ENCODE assay signal across 1 cellular context in the genomic region with DNA sequence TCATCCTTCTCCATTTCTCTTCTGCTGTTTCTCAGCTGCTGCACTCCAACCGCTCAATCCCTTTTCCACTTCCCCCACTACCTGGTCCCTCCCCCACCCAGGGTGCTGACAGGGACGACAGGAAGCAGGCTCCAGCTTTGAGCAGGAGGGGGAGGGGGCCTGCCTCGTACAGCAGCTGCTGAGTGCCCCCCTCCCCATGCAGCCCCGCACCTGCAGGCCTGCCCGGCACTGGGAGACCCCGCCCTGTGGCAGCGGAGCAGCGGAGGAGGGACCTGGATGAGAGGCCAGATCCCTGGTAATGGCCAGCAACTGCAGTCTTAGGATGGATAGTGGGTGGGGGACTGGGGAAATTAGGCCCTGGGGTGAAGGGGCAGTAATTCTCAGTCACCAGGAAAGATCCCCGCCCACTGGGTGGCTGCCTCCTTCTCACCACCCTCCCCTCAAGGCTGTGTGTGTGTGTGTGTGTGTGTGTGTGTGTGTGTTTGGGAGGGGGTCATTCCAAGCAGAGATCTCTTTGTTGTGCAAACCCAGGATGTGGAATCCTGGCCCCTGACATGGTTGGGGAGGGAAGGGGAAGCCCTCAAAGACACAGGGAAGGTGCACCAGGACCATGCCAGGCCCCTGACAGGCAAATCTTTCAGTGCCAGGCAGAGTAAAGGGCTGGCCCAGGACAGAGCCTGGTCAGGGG.
A peak's percentile ranks its signal among the peaks of the same experiment; 100 is the strongest.
TF ChIP-seq lines count a peak whose summit lies in the region.

No MANE protein-coding gene starts in this region.

TF ChIP-seq in K562, 482 proteins besides CTCF, POLR2A, EP300 and RAD21:
- TF ChIP-seq POU5F1 (IDR thresholded peaks at IDR 0.05; ENCODE audit: borderline replicate concordance, low read depth, low read length, partially characterized antibody): no peak
- TF ChIP-seq, protein P1, sequence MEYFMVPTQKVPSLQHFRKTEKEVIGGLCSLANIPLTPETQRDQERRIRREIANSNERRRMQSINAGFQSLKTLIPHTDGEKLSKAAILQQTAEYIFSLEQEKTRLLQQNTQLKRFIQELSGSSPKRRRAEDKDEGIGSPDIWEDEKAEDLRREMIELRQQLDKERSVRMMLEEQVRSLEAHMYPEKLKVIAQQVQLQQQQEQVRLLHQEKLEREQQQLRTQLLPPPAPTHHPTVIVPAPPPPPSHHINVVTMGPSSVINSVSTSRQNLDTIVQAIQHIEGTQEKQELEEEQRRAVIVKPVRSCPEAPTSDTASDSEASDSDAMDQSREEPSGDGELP (CRISPR knock-in tag; IDR thresholded peaks at IDR 0.05; ENCODE audit: borderline replicate concordance): 0 out of 2 replicates have a peak, but pooled peaks have one; percentile 28
- TF ChIP-seq, protein P2, sequence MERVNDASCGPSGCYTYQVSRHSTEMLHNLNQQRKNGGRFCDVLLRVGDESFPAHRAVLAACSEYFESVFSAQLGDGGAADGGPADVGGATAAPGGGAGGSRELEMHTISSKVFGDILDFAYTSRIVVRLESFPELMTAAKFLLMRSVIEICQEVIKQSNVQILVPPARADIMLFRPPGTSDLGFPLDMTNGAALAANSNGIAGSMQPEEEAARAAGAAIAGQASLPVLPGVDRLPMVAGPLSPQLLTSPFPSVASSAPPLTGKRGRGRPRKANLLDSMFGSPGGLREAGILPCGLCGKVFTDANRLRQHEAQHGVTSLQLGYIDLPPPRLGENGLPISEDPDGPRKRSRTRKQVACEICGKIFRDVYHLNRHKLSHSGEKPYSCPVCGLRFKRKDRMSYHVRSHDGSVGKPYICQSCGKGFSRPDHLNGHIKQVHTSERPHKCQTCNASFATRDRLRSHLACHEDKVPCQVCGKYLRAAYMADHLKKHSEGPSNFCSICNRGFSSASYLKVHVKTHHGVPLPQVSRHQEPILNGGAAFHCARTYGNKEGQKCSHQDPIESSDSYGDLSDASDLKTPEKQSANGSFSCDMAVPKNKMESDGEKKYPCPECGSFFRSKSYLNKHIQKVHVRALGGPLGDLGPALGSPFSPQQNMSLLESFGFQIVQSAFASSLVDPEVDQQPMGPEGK (CRISPR knock-in tag; IDR thresholded peaks at IDR 0.05; ENCODE audit: borderline replicate concordance): no peak
TF ChIP-seq in K562: peak in this region for 1.
